17 cellular contexts compared by ENCODE assay signal in the genomic region with DNA sequence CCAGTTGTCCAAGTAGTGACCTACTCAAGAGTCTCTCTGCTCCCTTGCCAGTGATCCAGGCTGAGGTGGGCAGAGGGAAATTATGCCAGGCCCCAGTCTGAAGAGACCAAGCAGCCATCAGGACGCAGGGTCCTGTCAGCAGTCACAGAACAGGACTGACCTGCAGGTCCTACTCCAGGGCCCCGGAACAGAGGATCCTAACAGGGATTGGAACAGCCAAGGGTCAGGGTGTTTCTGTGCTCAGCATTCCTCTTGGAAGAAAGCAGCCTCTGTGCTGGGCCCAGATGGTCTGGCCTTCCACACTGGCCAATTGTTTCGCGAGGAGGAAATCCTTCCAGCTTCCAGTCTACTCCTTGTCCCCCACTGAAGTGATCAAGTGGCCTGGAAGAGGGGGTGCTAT.
"Had no signal": no experiment of that assay in that cellular context is flagged by ENCODE, and none has a peak within 500 bp of the region (broad histone marks: within the 10 kb centered on the region; RNA-seq: fewer than 3 reads in every experiment).

No MANE protein-coding gene starts in this region.

- H3K4me1 Mint-ChIP-seq: activated naive CD8-positive, alpha-beta T cell treated with anti-CD3 and anti-CD28 coated beads, Interleukin-2, amount 10 ng/mL, durations not matched to agents 7 days and 5 days; natural killer cell; stimulated activated naive CD8-positive, alpha-beta T cell treated with anti-CD3 and anti-CD28 coated beads, Interleukin-15, amount 100 ng/mL, for 72 hours had no signal

- H3K4me3 ChIP-seq: breast epithelium, gastrocnemius medialis, thoracic aorta had no signal

- H3K27ac Mint-ChIP-seq: activated naive CD8-positive, alpha-beta T cell treated with anti-CD3 and anti-CD28 coated beads, Interleukin-2, amount 10 ng/mL, durations not matched to agents 7 days and 5 days; dendritic cell treated with granulocyte-macrophage colony-stimulating factor and Interleukin-4, amounts not matched to agents 40 ng/mL and 50 ng/mL, for 4 days; effector memory CD8-positive, alpha-beta T cell; natural killer cell; stimulated activated naive CD8-positive, alpha-beta T cell treated with anti-CD3 and anti-CD28 coated beads, Interleukin-15, amount 100 ng/mL, for 72 hours had no signal

- ATAC-seq: effector memory CD8-positive, alpha-beta T cell; gastrocnemius medialis; left lobe of liver; natural killer cell; stimulated activated naive CD8-positive, alpha-beta T cell treated with anti-CD3 and anti-CD28 coated beads, Interleukin-15, amount 100 ng/mL, for 72 hours had no signal

- H3K27me3 Mint-ChIP-seq: dendritic cell treated with granulocyte-macrophage colony-stimulating factor and Interleukin-4, amounts not matched to agents 40 ng/mL and 50 ng/mL, for 4 days had no signal

- H3K27ac ChIP-seq: breast epithelium, epithelial cell of prostate, gastrocnemius medialis, thoracic aorta had no signal

- H3K9me3 Mint-ChIP-seq: activated naive CD8-positive, alpha-beta T cell treated with anti-CD3 and anti-CD28 coated beads, Interleukin-2, amount 10 ng/mL, durations not matched to agents 7 days and 5 days; dendritic cell treated with granulocyte-macrophage colony-stimulating factor and Interleukin-4, amounts not matched to agents 40 ng/mL and 50 ng/mL, for 4 days; effector memory CD8-positive, alpha-beta T cell; natural killer cell; stimulated activated naive CD8-positive, alpha-beta T cell treated with anti-CD3 and anti-CD28 coated beads, Interleukin-15, amount 100 ng/mL, for 72 hours had no signal

- H3K27me3 ChIP-seq: breast epithelium, gastrocnemius medialis had no signal

- H3K4me1 ChIP-seq: breast epithelium, gastrocnemius medialis had no signal

- DNase-seq: activated CD4-positive, alpha-beta T cell treated with anti-CD3 and anti-CD28 coated beads, Interleukin-2, amount 50 U/mL, for 1 hour; activated naive CD4-positive, alpha-beta T cell; activated naive CD8-positive, alpha-beta T cell treated with anti-CD3 and anti-CD28 coated beads, Interleukin-2, amount 10 ng/mL, durations not matched to agents 7 days and 5 days; aorta; effector memory CD8-positive, alpha-beta T cell; gastrocnemius medialis; natural killer cell; retina; stimulated activated CD4-positive, alpha-beta T cell treated with anti-CD3 and anti-CD28 coated beads, Interleukin-15, amount 100 ng/mL, for 24 hours; stimulated activated CD4-positive, alpha-beta T cell treated with anti-CD3 and anti-CD28 coated beads, Interleukin-4, amount 100 ng/mL, for 4 hours; stimulated activated CD8-positive, alpha-beta memory T cell treated with anti-CD3 and anti-CD28 coated beads, Interleukin-4, amount 100 ng/mL, for 48 hours; stimulated activated naive CD8-positive, alpha-beta T cell treated with anti-CD3 and anti-CD28 coated beads, Interleukin-15, amount 100 ng/mL, for 72 hours had no signal

- H3K36me3 ChIP-seq: breast epithelium, gastrocnemius medialis, thoracic aorta had no signal

- H3K9me3 ChIP-seq: breast epithelium, gastrocnemius medialis, thoracic aorta had no signal

- H3K4me3 Mint-ChIP-seq: activated naive CD8-positive, alpha-beta T cell treated with anti-CD3 and anti-CD28 coated beads, Interleukin-2, amount 10 ng/mL, durations not matched to agents 7 days and 5 days; dendritic cell treated with granulocyte-macrophage colony-stimulating factor and Interleukin-4, amounts not matched to agents 40 ng/mL and 50 ng/mL, for 4 days; effector memory CD8-positive, alpha-beta T cell; natural killer cell; stimulated activated naive CD8-positive, alpha-beta T cell treated with anti-CD3 and anti-CD28 coated beads, Interleukin-15, amount 100 ng/mL, for 72 hours had no signal

- H3K36me3 Mint-ChIP-seq: activated naive CD8-positive, alpha-beta T cell treated with anti-CD3 and anti-CD28 coated beads, Interleukin-2, amount 10 ng/mL, durations not matched to agents 7 days and 5 days; natural killer cell had no signal
